Comparison of ENCODE assay signal across 27 cellular contexts in the genomic region with DNA sequence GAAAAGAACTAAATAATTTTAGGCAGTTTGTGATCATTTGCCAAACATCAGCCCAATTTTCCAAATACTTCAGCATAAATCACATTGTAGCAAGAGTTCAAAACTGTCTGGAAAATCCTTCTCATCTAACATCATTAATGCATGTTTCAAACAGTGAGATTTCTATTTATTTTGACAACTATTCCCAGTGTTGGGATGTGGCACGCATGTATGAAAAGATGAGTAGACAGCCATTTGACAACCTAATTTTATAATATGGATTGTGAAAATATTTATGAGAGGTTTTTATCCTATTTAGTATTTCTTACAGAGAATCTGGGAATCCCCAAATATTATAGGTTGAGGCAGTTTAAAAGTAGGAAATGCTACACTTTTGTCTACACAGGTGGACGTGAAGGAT.
"Had no signal": no experiment of that assay in that cellular context is flagged by ENCODE, and none has a peak within 500 bp of the region (broad histone marks: within the 10 kb centered on the region; RNA-seq: fewer than 3 reads in every experiment).

No MANE protein-coding gene starts in this region.

- H3K9me3 ChIP-seq: ovary, psoas muscle, right lobe of liver, thoracic aorta, thyroid gland had no signal

- H3K9ac ChIP-seq: neural progenitor cell, parathyroid adenoma had no signal

- ATAC-seq: naive thymus-derived CD8-positive, alpha-beta T cell; natural killer cell treated with Interleukin-12 subunit alpha and Interleukin-12 subunit beta and Interleukin-15 and Interleukin-18, amount 100 ng/mL, for 72 hours; psoas muscle; right lobe of liver; stimulated activated memory B cell treated with anti-CD40 and anti-IgM and Interleukin-4, amounts not matched to agents 10 μg/mL and 1 μg/mL and 100 μg/mL, for 72 hours; stimulated activated naive CD8-positive, alpha-beta T cell treated with anti-CD3 and anti-CD28 coated beads, Interleukin-15, amount 100 ng/mL, for 72 hours; stimulated activated naive CD8-positive, alpha-beta T cell treated with anti-CD3 and anti-CD28 coated beads, Interleukin-15, Interleukin-2, amounts not matched to agents 100 U/mL and 50 U/mL, for 24 hours had no signal

- H3K4me1 ChIP-seq: neural progenitor cell, parathyroid adenoma, psoas muscle, sigmoid colon, tibial nerve, upper lobe of left lung had no signal

- H3K27me3 ChIP-seq: neural progenitor cell, ovary, right lobe of liver, sigmoid colon, spleen, thyroid gland, tibial nerve, upper lobe of left lung had no signal

- DNase-seq: naive B cell; naive thymus-derived CD8-positive, alpha-beta T cell; nephron progenitor cell; occipital lobe; ovary; posterior cingulate gyrus; psoas muscle; right lobe of liver; sigmoid colon; small intestine; spleen; stimulated activated CD4-positive, alpha-beta T cell treated with anti-CD3 and anti-CD28 coated beads, Interleukin-12 subunit alpha, Interleukin-12 subunit beta, amount 100 ng/mL, for 4 hours; stimulated activated CD4-positive, alpha-beta T cell treated with anti-CD3 and anti-CD28 coated beads, Interleukin-1b, Interleukin-23, amount 100 ng/mL, for 48 hours; stimulated activated CD4-positive, alpha-beta T cell treated with anti-CD3 and anti-CD28 coated beads, Interleukin-4, amount 100 ng/mL, for 1 hour; stimulated activated CD4-positive, alpha-beta T cell treated with anti-CD3 and anti-CD28 coated beads, Interleukin-4, amount 100 ng/mL, for 4 hours; stimulated activated CD8-positive, alpha-beta memory T cell treated with anti-CD3 and anti-CD28 coated beads, Interleukin-4, amount 100 ng/mL, for 48 hours; stimulated activated naive CD4-positive, alpha-beta T cell; stimulated activated naive CD8-positive, alpha-beta T cell treated with anti-CD3 and anti-CD28 coated beads, Interleukin-15, amount 100 ng/mL, for 72 hours; stimulated activated naive CD8-positive, alpha-beta T cell treated with anti-CD3 and anti-CD28 coated beads, Interleukin-15, Interleukin-2, amounts not matched to agents 100 U/mL and 50 U/mL, for 24 hours; thyroid gland; upper lobe of left lung had no signal

- H3K36me3 ChIP-seq: neural progenitor cell, ovary, right lobe of liver, sigmoid colon, spleen, thoracic aorta, thyroid gland, tibial nerve, upper lobe of left lung had no signal

- H3K27ac ChIP-seq: neural progenitor cell, ovary, parathyroid adenoma, psoas muscle, right lobe of liver, spleen, thoracic aorta, thyroid gland, tibial nerve, upper lobe of left lung had no signal

- H3K79me2 ChIP-seq: parathyroid adenoma had no signal

- H3K4me2 ChIP-seq: neural progenitor cell had no signal

- H2AFZ ChIP-seq: neural progenitor cell, parathyroid adenoma had no signal

- H3K4me3 ChIP-seq: neural progenitor cell, ovary, psoas muscle, right lobe of liver, sigmoid colon, spleen, thoracic aorta, thyroid gland, tibial nerve, upper lobe of left lung had no signal
